ENCODE assay signal across 1 cellular context in genomic region chr17:76497979-76498885, GRCh38.
TF ChIP-seq lines count a peak whose summit lies in the region.

No MANE protein-coding gene starts in this region.

TF ChIP-seq in HEK293, 187 proteins besides CTCF, POLR2A, EP300 and RAD21 (continued from another document):
- TF ChIP-seq PATZ1 (tag by site-specific recombination; IDR thresholded peaks at IDR 0.05) (peak; percentile 54), ZNF2 (tag by site-specific recombination; IDR thresholded peaks at IDR 0.05) (0 out of 2 replicates have a peak, but pooled peaks have one; percentile 26), ZBTB7A (tag by site-specific recombination; IDR thresholded peaks at IDR 0.05; ENCODE audit: low read depth) (0 out of 2 replicates have a peak, but pooled peaks have one; percentile 15), ZNF221 (tag by site-specific recombination; IDR thresholded peaks at IDR 0.05; ENCODE audit: borderline replicate concordance) (no peak), ZSCAN4 (tag by site-specific recombination; IDR thresholded peaks at IDR 0.05) (peak; percentile 82), ZNF585B (tag by site-specific recombination; IDR thresholded peaks at IDR 0.05) (no peak), BCL11A (tag by site-specific recombination; IDR thresholded peaks at IDR 0.05; ENCODE audit: low read depth) (no peak), ZNF391 (tag by site-specific recombination; IDR thresholded peaks at IDR 0.05; ENCODE audit: borderline replicate concordance, low read depth) (peak; percentile 8; the same call in 1 of the 2 replicates), ZNF600 (tag by site-specific recombination; IDR thresholded peaks at IDR 0.05) (peak; percentile 99), ZNF394 (tag by site-specific recombination; IDR thresholded peaks at IDR 0.05; ENCODE audit: borderline replicate concordance) (peak; percentile 38; the same call in 1 of the 2 replicates), ZNF654 (tag by site-specific recombination; IDR thresholded peaks at IDR 0.05; ENCODE audit: low read depth) (no peak), ZBTB26 (tag by site-specific recombination; optimal IDR thresholded peaks at IDR 0.05) (peak; percentile 32), IKZF3 (tag by site-specific recombination; IDR thresholded peaks at IDR 0.05) (peak; percentile 72), ZBTB6 (tag by site-specific recombination; IDR thresholded peaks at IDR 0.05) (peak; percentile 93), RBAK (tag by site-specific recombination; IDR thresholded peaks at IDR 0.05) (no peak), ZNF341 (tag by site-specific recombination; IDR thresholded peaks at IDR 0.05; ENCODE audit: low read depth) (peak; percentile 91), ZNF768 (tag by site-specific recombination; IDR thresholded peaks at IDR 0.05) (no peak; the same call in 1 of the 2 replicates), OSR2 (tag by site-specific recombination; IDR thresholded peaks at IDR 0.05) (peak; percentile 93), ZNF148 (tag by site-specific recombination; IDR thresholded peaks at IDR 0.05; ENCODE audit: borderline replicate concordance) (no peak), ZNF670 (tag by site-specific recombination; IDR thresholded peaks at IDR 0.05; ENCODE audit: low read depth) (0 out of 2 replicates have a peak, but pooled peaks have one; percentile 14), ZNF777 (tag by site-specific recombination; IDR thresholded peaks at IDR 0.05; ENCODE audit: borderline replicate concordance) (no peak), ZNF629 (tag by site-specific recombination; IDR thresholded peaks at IDR 0.05) (peak; percentile 40; the same call in 1 of the 2 replicates), ZNF248 (tag by site-specific recombination; IDR thresholded peaks at IDR 0.05) (no peak), ZSCAN18 (tag by site-specific recombination; IDR thresholded peaks at IDR 0.05) (no peak)
